ENCODE assay signal across 1 cellular context in genomic region chr2:64133354-64133753, GRCh38.
TF ChIP-seq lines count a peak whose summit lies in the region.

No MANE protein-coding gene starts in this region.

TF ChIP-seq in WTC11, 78 proteins besides CTCF, POLR2A, EP300 and RAD21 (continued from another document):
- TF ChIP-seq, protein P1, sequence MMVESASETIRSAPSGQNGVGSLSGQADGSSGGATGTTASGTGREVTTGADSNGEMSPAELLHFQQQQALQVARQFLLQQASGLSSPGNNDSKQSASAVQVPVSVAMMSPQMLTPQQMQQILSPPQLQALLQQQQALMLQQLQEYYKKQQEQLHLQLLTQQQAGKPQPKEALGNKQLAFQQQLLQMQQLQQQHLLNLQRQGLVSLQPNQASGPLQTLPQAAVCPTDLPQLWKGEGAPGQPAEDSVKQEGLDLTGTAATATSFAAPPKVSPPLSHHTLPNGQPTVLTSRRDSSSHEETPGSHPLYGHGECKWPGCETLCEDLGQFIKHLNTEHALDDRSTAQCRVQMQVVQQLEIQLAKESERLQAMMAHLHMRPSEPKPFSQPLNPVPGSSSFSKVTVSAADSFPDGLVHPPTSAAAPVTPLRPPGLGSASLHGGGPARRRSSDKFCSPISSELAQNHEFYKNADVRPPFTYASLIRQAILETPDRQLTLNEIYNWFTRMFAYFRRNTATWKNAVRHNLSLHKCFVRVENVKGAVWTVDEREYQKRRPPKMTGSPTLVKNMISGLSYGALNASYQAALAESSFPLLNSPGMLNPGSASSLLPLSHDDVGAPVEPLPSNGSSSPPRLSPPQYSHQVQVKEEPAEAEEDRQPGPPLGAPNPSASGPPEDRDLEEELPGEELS (CRISPR knock-in tag; IDR thresholded peaks at IDR 0.05) = no peak
TF ChIP-seq in WTC11: peak in this region for 0.
